1 cellular context compared by ENCODE assay signal in the genomic region with DNA sequence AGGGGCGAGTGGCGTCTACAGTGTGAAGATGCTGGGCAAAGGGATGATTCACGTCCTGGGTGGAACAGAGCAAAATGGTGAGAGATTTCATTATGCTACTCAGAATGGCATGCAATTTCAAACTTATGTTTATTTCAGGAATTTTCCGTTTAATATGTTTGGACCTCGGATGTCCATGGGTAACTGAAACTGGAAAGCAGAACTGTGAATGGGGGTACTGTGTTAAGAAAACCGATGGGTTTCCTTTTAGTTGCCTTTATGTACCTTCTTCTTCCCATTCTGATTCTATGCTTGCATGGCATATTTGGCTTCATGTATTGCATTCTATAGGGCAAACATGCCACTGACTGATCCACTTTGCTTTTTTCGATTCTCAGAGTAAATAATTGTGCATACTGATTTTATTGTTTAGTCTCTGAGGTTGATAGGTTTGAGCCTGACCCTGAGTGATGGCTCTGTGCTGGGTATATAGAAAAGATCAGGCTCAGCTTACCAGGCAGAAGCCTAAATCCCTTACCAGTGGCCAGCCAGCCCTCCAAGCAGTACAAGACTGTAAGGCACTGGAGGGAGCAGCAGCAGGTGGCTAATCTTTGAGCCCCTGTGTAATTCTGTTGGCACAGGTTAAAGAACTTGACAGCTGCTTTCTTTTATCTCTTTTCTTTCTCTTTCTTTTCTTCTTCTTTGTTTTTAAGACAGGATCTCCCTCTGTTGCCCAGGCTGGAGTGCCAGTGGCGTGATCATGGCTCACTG.
TF ChIP-seq lines count a peak whose summit lies in the region.

No MANE protein-coding gene starts in this region.

TF ChIP-seq in GM12878, 131 proteins besides CTCF, POLR2A, EP300 and RAD21:
- TF ChIP-seq POU2F2 (IDR thresholded peaks at IDR 0.05; ENCODE audit: borderline replicate concordance, low read depth, low read length) (no peak), SPI1 (IDR thresholded peaks at IDR 0.05; ENCODE audit: borderline replicate concordance, insufficient read depth, low read depth, low read length) (peak; percentile 53; the same call in 1 of the 2 replicates)
